Comparison of ENCODE assay signal across 8 cellular contexts in genomic region chr19:16626796-16627193, GRCh38. TPM values are rescaled to one million over a fixed set of nuclear protein-coding genes. Genes with fewer than 3 reads are reported as not detected.
DNase-seq lines count a peak whose midpoint lies in the region; ATAC-seq, FAIRE-seq and TF ChIP-seq lines count a peak whose summit lies in the region.

No MANE protein-coding gene starts in this region.

- H3K4me1 Mint-ChIP-seq in T-helper 1 cell treated with Interleukin-12 subunit alpha and Interleukin-12 subunit beta and Interleukin-4 antibody, amounts not matched to agents 30 μg/mL and 1 μg/mL, for 36 hours (ENCODE audit: low read depth) = peaks cover 42% of the 10 kb centered on the region
- peaks cover 38% of the 10 kb centered on the region for H3K4me1 Mint-ChIP-seq in activated naive CD8-positive, alpha-beta T cell treated with anti-CD3 and anti-CD28 coated beads, Interleukin-2, amount 10 ng/mL, durations not matched to agents 7 days and 5 days

- H3K4me3 ChIP-seq in HepG2 (replicated peaks in 1 of 3; ENCODE audit: insufficient read depth in 1 of 3, low read depth in 2 of 3, low read length in 3 of 3) (peak overlapping the region; percentile 84 to 98 (median 97)), thoracic aorta (peak overlapping the region; percentile 96)

- POLR2A ChIA-PET in activated naive CD8-positive, alpha-beta T cell treated with anti-CD3 and anti-CD28 coated beads, Interleukin-2, amount 10 ng/mL, durations not matched to agents 7 days and 5 days (lab: Charles Lee) = interaction anchor here (0.5 to 4.0 kb wide), 10 partner anchors 10 to 84 kb away, joined by 4 to 66 read pairs (median 18); partner anchors contain the start of genes CHERP, SLC35E1, SMIM7 and TMEM38A
- POLR2A ChIA-PET in HepG2 (lab: Yijun Ruan, JAX) = interaction anchor here (1.5 kb wide), 1 partner anchor 34 kb away, joined by 5 read pairs; the partner anchor contains the start of gene TMEM38A

- H3K4me1 ChIP-seq in HepG2 (ENCODE audit: insufficient read depth, low read length) (peaks cover 41% of the 10 kb centered on the region), thoracic aorta (ENCODE audit: control insufficient read depth in 1 of 2, low read depth in 2 of 2) (peaks cover 16 to 28% of the 10 kb centered on the region in 2 donors)

- peak overlapping the region; percentile 90 for H3K4me2 ChIP-seq in HepG2 (ENCODE audit: low read depth, low read length)

- TF ChIP-seq EP300 in HepG2 (IDR thresholded peaks at IDR 0.05; ENCODE audit: low read depth in 2 of 2, low read length in 2 of 2) (no peak), HepG2 (CRISPR knock-in tag; IDR thresholded peaks at IDR 0.05; ENCODE audit: borderline replicate concordance) (no peak)

- 2% methylated on average over 9 of the region's 12 CpGs for WGBS in HepG2 (ENCODE audit: low lambda C conversion rate)

- peak overlapping the region; percentile 90 for H3K27ac Mint-ChIP-seq in T-helper 1 cell treated with Interleukin-12 subunit alpha and Interleukin-12 subunit beta and Interleukin-4 antibody, amounts not matched to agents 30 μg/mL and 1 μg/mL, for 36 hours
- H3K27ac Mint-ChIP-seq in activated naive CD8-positive, alpha-beta T cell treated with anti-CD3 and anti-CD28 coated beads, Interleukin-2, amount 10 ng/mL, durations not matched to agents 7 days and 5 days = peak overlapping the region; percentile 95

- no peaks in the 10 kb centered on the region for H3K27me3 Mint-ChIP-seq in T-helper 1 cell treated with Interleukin-12 subunit alpha and Interleukin-12 subunit beta and Interleukin-4 antibody, amounts not matched to agents 30 μg/mL and 1 μg/mL, for 36 hours (ENCODE audit: low read depth)
- no peaks in the 10 kb centered on the region for H3K27me3 Mint-ChIP-seq in activated naive CD8-positive, alpha-beta T cell treated with anti-CD3 and anti-CD28 coated beads, Interleukin-2, amount 10 ng/mL, durations not matched to agents 7 days and 5 days

- BruUV-seq in HepG2 (replicated peaks; lab: Mats Ljungman, UMichigan) = no TSS peak

- H3K27me3 ChIP-seq in HepG2 (ENCODE audit: control insufficient read depth in 1 of 2, insufficient read depth in 2 of 2, low read length in 2 of 2) (no peaks in the 10 kb centered on the region; a peak in 1 of 5 replicates), thoracic aorta (replicated peaks; ENCODE audit: insufficient read depth) (no peaks in the 10 kb centered on the region)

- H4K20me1 ChIP-seq in HepG2 (ENCODE audit: insufficient read depth, low read length) = peaks cover 6% of the 10 kb centered on the region

- CTCF ChIA-PET in HepG2 (lab: Yijun Ruan, JAX; ENCODE audit: low intra/inter-chr PET ratio, low total read pairs) = no interaction called here

- H3K79me2 ChIP-seq in HepG2 (ENCODE audit: insufficient read depth, low read length) = peaks cover 59% of the 10 kb centered on the region

- H3K36me3 ChIP-seq in HepG2 (replicated peaks in 1 of 2; ENCODE audit: control insufficient read depth in 1 of 2, insufficient read depth in 2 of 2, low read length in 2 of 2) (peaks cover 4 to 32% of the 10 kb centered on the region in 2 experiments; a peak in 3 of 5 replicates), thoracic aorta (no peaks in the 10 kb centered on the region)

- H3K9ac ChIP-seq in HepG2 (ENCODE audit: insufficient read depth, low read depth, low read length) = peak overlapping the region; percentile 96

- no peak overlapping the region for H2AFZ ChIP-seq in HepG2 (ENCODE audit: low read length)

- ATAC-seq in activated naive CD8-positive, alpha-beta T cell treated with anti-CD3 and anti-CD28 coated beads, Interleukin-2, amount 10 ng/mL, durations not matched to agents 7 days and 5 days (ENCODE audit: low read depth) = no peak
- ATAC-seq in HepG2 (no peak), thoracic aorta (ENCODE audit: insufficient number of reproducible peaks, low FRiP score, low read depth) (no peak)

- H3K36me3 Mint-ChIP-seq in T-helper 1 cell treated with Interleukin-12 subunit alpha and Interleukin-12 subunit beta and Interleukin-4 antibody, amounts not matched to agents 30 μg/mL and 1 μg/mL, for 36 hours (ENCODE audit: low read depth) = peaks cover 26% of the 10 kb centered on the region
- peaks cover 13% of the 10 kb centered on the region for H3K36me3 Mint-ChIP-seq in activated naive CD8-positive, alpha-beta T cell treated with anti-CD3 and anti-CD28 coated beads, Interleukin-2, amount 10 ng/mL, durations not matched to agents 7 days and 5 days

- TF ChIP-seq CTCF in HepG2 (CRISPR knock-in tag; IDR thresholded peaks at IDR 0.05) = no peak
- TF ChIP-seq CTCF in thoracic aorta (IDR thresholded peaks at IDR 0.05) = no peak

- no peaks in the 10 kb centered on the region for H3K9me3 Mint-ChIP-seq in T-helper 1 cell treated with Interleukin-12 subunit alpha and Interleukin-12 subunit beta and Interleukin-4 antibody, amounts not matched to agents 30 μg/mL and 1 μg/mL, for 36 hours
- no peaks in the 10 kb centered on the region for H3K9me3 Mint-ChIP-seq in activated naive CD8-positive, alpha-beta T cell treated with anti-CD3 and anti-CD28 coated beads, Interleukin-2, amount 10 ng/mL, durations not matched to agents 7 days and 5 days

- no peak for DNase-seq in T-helper 1 cell
- DNase-seq in activated naive CD8-positive, alpha-beta T cell treated with anti-CD3 and anti-CD28 coated beads, Interleukin-2, amount 10 ng/mL, durations not matched to agents 7 days and 5 days = no peak
- DNase-seq in HepG2 (ENCODE audit: low spot score) = no peak
- no peak for DNase-seq in thoracic aorta (ENCODE audit: low spot score)
- DNase-seq in HCEC 1CT = no peak
- DNase-seq in GM19238 (ENCODE audit: insufficient read length, low spot score) = no peak
- no peak for DNase-seq in NK-92 treated with Interleukin-12 subunit alpha and Interleukin-12 subunit beta, amount 100 ng/mL, for 24 hours (lab: John Stamatoyannopoulos, UW)

- intact Hi-C loops in HepG2 (cut with micrococcal nuclease; ENCODE audit: unreplicated experiment) = loop anchor here (5.0 kb wide), 1 partner anchor 54 kb away; the partner anchor contains the start of gene SLC35E1

- no peak for TF ChIP-seq POLR2A in HepG2 (IDR thresholded peaks at IDR 0.05; ENCODE audit: insufficient read depth in 1 of 2, low read depth in 2 of 2, low read length in 2 of 2)

- H3K4me3 Mint-ChIP-seq in T-helper 1 cell treated with Interleukin-12 subunit alpha and Interleukin-12 subunit beta and Interleukin-4 antibody, amounts not matched to agents 30 μg/mL and 1 μg/mL, for 36 hours = peak overlapping the region; percentile 91
- peak overlapping the region; percentile 95 for H3K4me3 Mint-ChIP-seq in activated naive CD8-positive, alpha-beta T cell treated with anti-CD3 and anti-CD28 coated beads, Interleukin-2, amount 10 ng/mL, durations not matched to agents 7 days and 5 days

- no peak for FAIRE-seq in HepG2 (lab: Jason Lieb, UNC)

- H3K27ac ChIP-seq in HepG2 (ENCODE audit: extremely low read length, insufficient read depth, low read length) (peak overlapping the region; percentile 61), thoracic aorta (peak overlapping the region in 1 of 2 donors; percentile 67)

- H3K9me3 ChIP-seq in HepG2 (ENCODE audit: low read length) (no peaks in the 10 kb centered on the region), thoracic aorta (no peaks in the 10 kb centered on the region)

- in situ Hi-C loops in HepG2 (cut with HindIII; ENCODE audit: extremely low pct_ligation_motif_present, low pct_unique_long_range_greater_than_20kb) = loop anchor here (5.0 kb wide), 1 partner anchor 54 kb away; the partner anchor contains the start of gene SLC35E1

- TF ChIP-seq RAD21 in HepG2 (CRISPR knock-in tag; IDR thresholded peaks at IDR 0.05) = no peak

RNA-seq across cellular contexts. Expression of gene MED26, which starts 1.2 kb away (rescaled TPM):
- 10 to 100 TPM; 16.4 to 21.2 TPM for total RNA-seq in activated naive CD8-positive, alpha-beta T cell treated with anti-CD3 and anti-CD28 coated beads, Interleukin-2, amount 10 ng/mL, durations not matched to agents 7 days and 5 days
- 3.3 and 3.8 TPM in 2 replicates for total RNA-seq in HepG2 (2016; rRNA removed; fragmentation: Illumina TruSeq; extraction: Trizol)
- total RNA-seq in HepG2 (2016; cell fraction: cytosol; rRNA removed; fragmentation: Illumina TruSeq; extraction: Trizol; ENCODE audit: low read depth) = 0.88 and 1.1 TPM in 2 replicates
- 2.3 and 2.9 TPM in 2 replicates for total RNA-seq in HepG2 (2016; cell fraction: insoluble cytoplasmic fraction; rRNA removed; fragmentation: Illumina TruSeq; extraction: Trizol)
- 2.2 and 2.5 TPM in 2 replicates for total RNA-seq in HepG2 (2016; cell fraction: membrane; rRNA removed; fragmentation: Illumina TruSeq; extraction: Trizol)
- 4.4 and 6.8 TPM in 2 replicates for total RNA-seq in HepG2 (2016; cell fraction: nucleus; rRNA removed; fragmentation: Illumina TruSeq; extraction: Trizol)
- 3.3 and 3.5 TPM in 2 replicates for polyA plus RNA-seq in HepG2 (2011; rRNA removed)
- polyA plus RNA-seq in HepG2 (2011; cell fraction: cytosol; rRNA removed) = 2.7 and 3.7 TPM in 2 replicates
- polyA plus RNA-seq in HepG2 (2011; cell fraction: nucleus; rRNA removed) = 4.2 and 6.4 TPM in 2 replicates
- polyA plus RNA-seq in HepG2 (2012) = 3.0 and 3.2 TPM in 2 replicates
- 0.35 and 0.40 TPM in 2 replicates for polyA plus RNA-seq in HepG2 (2016; cell fraction: cytosol; fragmentation: Illumina TruSeq; extraction: Trizol; ENCODE audit: low read depth)
- 3.6 and 5.3 TPM in 2 replicates for polyA plus RNA-seq in HepG2 (2016; cell fraction: insoluble cytoplasmic fraction; fragmentation: Illumina TruSeq; extraction: Trizol; ENCODE audit: low read depth)
- 1.6 and 1.7 TPM in 2 replicates for polyA plus RNA-seq in HepG2 (2016; cell fraction: membrane; fragmentation: Illumina TruSeq; extraction: Trizol; ENCODE audit: low read depth)
- 6.4 and 8.6 TPM in 2 replicates for polyA plus RNA-seq in HepG2 (2016; cell fraction: nucleus; fragmentation: Illumina TruSeq; extraction: Trizol; ENCODE audit: insufficient read depth, low read depth)
- polyA minus RNA-seq in HepG2 (2011; rRNA and poly(A)+ RNA removed; ENCODE audit: low replicate concordance) = 12.3 and 16.1 TPM in 2 replicates
- polyA minus RNA-seq in HepG2 (2011; cell fraction: cytosol; rRNA and poly(A)+ RNA removed) = 4.7 and 5.5 TPM in 2 replicates
- 14.0 and 19.3 TPM in 2 replicates for polyA minus RNA-seq in HepG2 (2011; cell fraction: nucleus; rRNA and poly(A)+ RNA removed)
- total RNA-seq in thoracic aorta = 10 to 100 TPM in 1 of 2 donors, 1 to 10 TPM in 1; 9.6 to 14.2 TPM

RNA-seq across cellular contexts. Expression of gene SMIM7, which starts 33.1 kb away (rescaled TPM):
- total RNA-seq in activated naive CD8-positive, alpha-beta T cell treated with anti-CD3 and anti-CD28 coated beads, Interleukin-2, amount 10 ng/mL, durations not matched to agents 7 days and 5 days = 10 to 100 TPM; 63.6 to 68.8 TPM
- total RNA-seq in HepG2 (2016; rRNA removed; fragmentation: Illumina TruSeq; extraction: Trizol) (67.4 and 74.9 TPM in 2 replicates), thoracic aorta (100 to 1,000 TPM in 1 of 2 donors, 10 to 100 TPM in 1; 72.7 to 102 TPM)
- 22.7 and 23.8 TPM in 2 replicates for total RNA-seq in HepG2 (2016; cell fraction: cytosol; rRNA removed; fragmentation: Illumina TruSeq; extraction: Trizol; ENCODE audit: low read depth)
- 70.2 and 82.6 TPM in 2 replicates for total RNA-seq in HepG2 (2016; cell fraction: insoluble cytoplasmic fraction; rRNA removed; fragmentation: Illumina TruSeq; extraction: Trizol)
- total RNA-seq in HepG2 (2016; cell fraction: membrane; rRNA removed; fragmentation: Illumina TruSeq; extraction: Trizol) = 40.7 and 44.7 TPM in 2 replicates
- total RNA-seq in HepG2 (2016; cell fraction: nucleus; rRNA removed; fragmentation: Illumina TruSeq; extraction: Trizol) = 59.0 and 59.2 TPM in 2 replicates
- 54.7 and 55.7 TPM in 2 replicates for polyA plus RNA-seq in HepG2 (2011; rRNA removed)
- 48.4 and 57.9 TPM in 2 replicates for polyA plus RNA-seq in HepG2 (2011; cell fraction: cytosol; rRNA removed)
- 29.8 and 32.8 TPM in 2 replicates for polyA plus RNA-seq in HepG2 (2011; cell fraction: nucleus; rRNA removed)
- polyA plus RNA-seq in HepG2 (2012) = 35.2 and 40.9 TPM in 2 replicates
- polyA plus RNA-seq in HepG2 (2016; cell fraction: cytosol; fragmentation: Illumina TruSeq; extraction: Trizol; ENCODE audit: low read depth) = 23.3 and 26.2 TPM in 2 replicates
- polyA plus RNA-seq in HepG2 (2016; cell fraction: insoluble cytoplasmic fraction; fragmentation: Illumina TruSeq; extraction: Trizol; ENCODE audit: low read depth) = 69.8 and 76.9 TPM in 2 replicates
- 35.1 and 42.6 TPM in 2 replicates for polyA plus RNA-seq in HepG2 (2016; cell fraction: membrane; fragmentation: Illumina TruSeq; extraction: Trizol; ENCODE audit: low read depth)
- 93.6 and 97.3 TPM in 2 replicates for polyA plus RNA-seq in HepG2 (2016; cell fraction: nucleus; fragmentation: Illumina TruSeq; extraction: Trizol; ENCODE audit: insufficient read depth, low read depth)
- 48.4 and 75.2 TPM in 2 replicates for polyA minus RNA-seq in HepG2 (2011; rRNA and poly(A)+ RNA removed; ENCODE audit: low replicate concordance)
- polyA minus RNA-seq in HepG2 (2011; cell fraction: cytosol; rRNA and poly(A)+ RNA removed) = 21.3 and 23.3 TPM in 2 replicates
- polyA minus RNA-seq in HepG2 (2011; cell fraction: nucleus; rRNA and poly(A)+ RNA removed) = 58.6 and 66.2 TPM in 2 replicates

RNA-seq across cellular contexts. Expression of gene TMEM38A, which starts 34.1 kb away (rescaled TPM):
- total RNA-seq in activated naive CD8-positive, alpha-beta T cell treated with anti-CD3 and anti-CD28 coated beads, Interleukin-2, amount 10 ng/mL, durations not matched to agents 7 days and 5 days = 1 to 10 TPM in 1 of 2 experiments, under 1 TPM in 1; 0.51 to 1.6 TPM
- total RNA-seq in HepG2 (2016; rRNA removed; fragmentation: Illumina TruSeq; extraction: Trizol) (1.7 and 4.8 TPM in 2 replicates), thoracic aorta (10 to 100 TPM in 1 of 2 donors, 1 to 10 TPM in 1; 7.6 to 11.9 TPM)
- total RNA-seq in HepG2 (2016; cell fraction: cytosol; rRNA removed; fragmentation: Illumina TruSeq; extraction: Trizol; ENCODE audit: low read depth) = 13.4 and 14.4 TPM in 2 replicates
- total RNA-seq in HepG2 (2016; cell fraction: insoluble cytoplasmic fraction; rRNA removed; fragmentation: Illumina TruSeq; extraction: Trizol) = 1.0 and 3.2 TPM in 2 replicates
- 5.8 and 6.7 TPM in 2 replicates for total RNA-seq in HepG2 (2016; cell fraction: membrane; rRNA removed; fragmentation: Illumina TruSeq; extraction: Trizol)
- total RNA-seq in HepG2 (2016; cell fraction: nucleus; rRNA removed; fragmentation: Illumina TruSeq; extraction: Trizol) = 2.9 and 3.9 TPM in 2 replicates
- 6.8 and 7.7 TPM in 2 replicates for polyA plus RNA-seq in HepG2 (2011; rRNA removed)
- 5.6 and 7.1 TPM in 2 replicates for polyA plus RNA-seq in HepG2 (2011; cell fraction: cytosol; rRNA removed)
- 3.8 and 5.7 TPM in 2 replicates for polyA plus RNA-seq in HepG2 (2011; cell fraction: nucleus; rRNA removed)
- polyA plus RNA-seq in HepG2 (2012) = 3.0 and 6.9 TPM in 2 replicates
- polyA plus RNA-seq in HepG2 (2016; cell fraction: cytosol; fragmentation: Illumina TruSeq; extraction: Trizol; ENCODE audit: low read depth) = 4.3 and 4.4 TPM in 2 replicates
- polyA plus RNA-seq in HepG2 (2016; cell fraction: insoluble cytoplasmic fraction; fragmentation: Illumina TruSeq; extraction: Trizol; ENCODE audit: low read depth) = 2.5 and 2.6 TPM in 2 replicates
- 5.6 and 5.9 TPM in 2 replicates for polyA plus RNA-seq in HepG2 (2016; cell fraction: membrane; fragmentation: Illumina TruSeq; extraction: Trizol; ENCODE audit: low read depth)
- 5.2 TPM in 2 replicates for polyA plus RNA-seq in HepG2 (2016; cell fraction: nucleus; fragmentation: Illumina TruSeq; extraction: Trizol; ENCODE audit: insufficient read depth, low read depth)
- polyA minus RNA-seq in HepG2 (2011; rRNA and poly(A)+ RNA removed; ENCODE audit: low replicate concordance) = 30.6 and 58.3 TPM in 2 replicates
- 2.2 and 6.2 TPM in 2 replicates for polyA minus RNA-seq in HepG2 (2011; cell fraction: cytosol; rRNA and poly(A)+ RNA removed)
- polyA minus RNA-seq in HepG2 (2011; cell fraction: nucleus; rRNA and poly(A)+ RNA removed) = 4.1 and 7.3 TPM in 2 replicates

RNA-seq across cellular contexts. Expression of gene SLC35E1, which starts 54.6 kb away (rescaled TPM):
- 10 to 100 TPM; 43.4 to 44.5 TPM for total RNA-seq in activated naive CD8-positive, alpha-beta T cell treated with anti-CD3 and anti-CD28 coated beads, Interleukin-2, amount 10 ng/mL, durations not matched to agents 7 days and 5 days
- 17.2 and 21.2 TPM in 2 replicates for total RNA-seq in HepG2 (2016; rRNA removed; fragmentation: Illumina TruSeq; extraction: Trizol)
- 6.0 and 7.6 TPM in 2 replicates for total RNA-seq in HepG2 (2016; cell fraction: cytosol; rRNA removed; fragmentation: Illumina TruSeq; extraction: Trizol; ENCODE audit: low read depth)
- total RNA-seq in HepG2 (2016; cell fraction: insoluble cytoplasmic fraction; rRNA removed; fragmentation: Illumina TruSeq; extraction: Trizol) = 15.6 and 20.2 TPM in 2 replicates
- 18.9 and 19.7 TPM in 2 replicates for total RNA-seq in HepG2 (2016; cell fraction: membrane; rRNA removed; fragmentation: Illumina TruSeq; extraction: Trizol)
- 18.5 and 21.4 TPM in 2 replicates for total RNA-seq in HepG2 (2016; cell fraction: nucleus; rRNA removed; fragmentation: Illumina TruSeq; extraction: Trizol)
- polyA plus RNA-seq in HepG2 (2011; rRNA removed) = 46.5 and 48.0 TPM in 2 replicates
- 31.6 and 37.8 TPM in 2 replicates for polyA plus RNA-seq in HepG2 (2011; cell fraction: cytosol; rRNA removed)
- polyA plus RNA-seq in HepG2 (2011; cell fraction: nucleus; rRNA removed) = 26.3 and 38.8 TPM in 2 replicates
- polyA plus RNA-seq in HepG2 (2012) = 25.6 and 26.5 TPM in 2 replicates
- 5.7 and 6.3 TPM in 2 replicates for polyA plus RNA-seq in HepG2 (2016; cell fraction: cytosol; fragmentation: Illumina TruSeq; extraction: Trizol; ENCODE audit: low read depth)
- polyA plus RNA-seq in HepG2 (2016; cell fraction: insoluble cytoplasmic fraction; fragmentation: Illumina TruSeq; extraction: Trizol; ENCODE audit: low read depth) = 16.1 and 22.5 TPM in 2 replicates
- 20.6 and 22.2 TPM in 2 replicates for polyA plus RNA-seq in HepG2 (2016; cell fraction: membrane; fragmentation: Illumina TruSeq; extraction: Trizol; ENCODE audit: low read depth)
- 45.9 and 46.6 TPM in 2 replicates for polyA plus RNA-seq in HepG2 (2016; cell fraction: nucleus; fragmentation: Illumina TruSeq; extraction: Trizol; ENCODE audit: insufficient read depth, low read depth)
- polyA minus RNA-seq in HepG2 (2011; rRNA and poly(A)+ RNA removed; ENCODE audit: low replicate concordance) = 181 and 185 TPM in 2 replicates
- 33.0 and 39.5 TPM in 2 replicates for polyA minus RNA-seq in HepG2 (2011; cell fraction: cytosol; rRNA and poly(A)+ RNA removed)
- 24.8 and 31.7 TPM in 2 replicates for polyA minus RNA-seq in HepG2 (2011; cell fraction: nucleus; rRNA and poly(A)+ RNA removed)
- 10 to 100 TPM; 66.9 to 85.3 TPM for total RNA-seq in thoracic aorta
